ENCODE assay signal across 15 cellular contexts in genomic region chr1:207858271-207858670, GRCh38. TPM values are rescaled to one million over a fixed set of nuclear protein-coding genes. Genes with fewer than 3 reads are reported as not detected.
DNase-seq lines count a peak whose midpoint lies in the region; ATAC-seq and TF ChIP-seq lines count a peak whose summit lies in the region.
"Had no signal": no experiment of that assay in that cellular context is flagged by ENCODE, and none has a peak within 500 bp of the region (broad histone marks: within the 10 kb centered on the region; RNA-seq: fewer than 3 reads in every experiment).

No MANE protein-coding gene starts in this region.

- H3K4me3 ChIP-seq in left ventricle myocardium inferior (no peak overlapping the region), right cardiac atrium (ENCODE audit: low read length) (no peak overlapping the region), adrenal gland (no peak overlapping the region)
- H3K4me3 ChIP-seq: GM12878 had no signal

- no peaks in the 10 kb centered on the region for H3K27me3 ChIP-seq in left ventricle myocardium inferior (ENCODE audit: low read depth)
- no peaks in the 10 kb centered on the region for H3K27me3 ChIP-seq in right cardiac atrium (ENCODE audit: control insufficient read depth, insufficient read depth)
- no peaks in the 10 kb centered on the region for H3K27me3 ChIP-seq in adrenal gland

- intact Hi-C loops in left ventricle myocardium inferior (cut with micrococcal nuclease): no loop called here
- intact Hi-C loops in right cardiac atrium (cut with DNase I): no loop called here
- intact Hi-C loops in adrenal gland (cut with DNase I): no loop called here

- H3K9me3 ChIP-seq in left ventricle myocardium inferior (replicated peaks) (no peaks in the 10 kb centered on the region), right cardiac atrium (ENCODE audit: control insufficient read depth, low read length) (no peaks in the 10 kb centered on the region), adrenal gland (replicated peaks in 1 of 3) (no peaks in the 10 kb centered on the region)
- H3K9me3 ChIP-seq: Caco-2 had no signal

- no peak for ATAC-seq in right cardiac atrium
- ATAC-seq: GM12878, HCT116 had no signal

- H3K27ac ChIP-seq in left ventricle myocardium inferior (replicated peaks) (peak overlapping the region; percentile 14), right cardiac atrium (ENCODE audit: low read length) (no peak overlapping the region), adrenal gland (peak overlapping the region in 3 of 5 donors; percentile 14 to 49 (median 17))

- no peak for DNase-seq in left ventricle myocardium inferior
- no peak for DNase-seq in right cardiac atrium
- no peak for DNase-seq in adrenal gland
- DNase-seq in iris pigment epithelial cell (ENCODE audit: low read depth): peak; percentile 62
- DNase-seq in effector CD8-positive, alpha-beta T cell (lab: John Stamatoyannopoulos, UW): no peak
- no peak for DNase-seq in SIG-M5 treated with dmso at 0.1 percent for 504 hours (lab: John Stamatoyannopoulos, UW; ENCODE audit: unreplicated experiment)
- DNase-seq in cerebellar cortex (ENCODE audit: low spot score): no peak
- DNase-seq in SW 1271 (lab: John Stamatoyannopoulos, UW): no peak
- DNase-seq: 8988T, NCI-H1048, NCI-H345, NCI-H69 had no signal

- 77% methylated on average over 1 of the region's 1 CpG for WGBS in right cardiac atrium
- 37 to 59% (median 39%) methylated on average over 1 of the region's 1 CpG for WGBS in adrenal gland, 4 donors

- TF ChIP-seq CTCF in left ventricle myocardium inferior (IDR thresholded peaks at IDR 0.05; ENCODE audit: borderline replicate concordance) (no peak), adrenal gland (IDR thresholded peaks at IDR 0.05) (no peak)

- peaks cover 20% of the 10 kb centered on the region for H3K36me3 ChIP-seq in left ventricle myocardium inferior
- no peaks in the 10 kb centered on the region for H3K36me3 ChIP-seq in adrenal gland (replicated peaks in 1 of 2)

- peaks cover 92% of the 10 kb centered on the region for H3K4me1 ChIP-seq in left ventricle myocardium inferior
- peaks cover 17% of the 10 kb centered on the region for H3K4me1 ChIP-seq in right cardiac atrium (ENCODE audit: control insufficient read depth, insufficient read depth, low read length)
- peaks cover 10 to 70% of the 10 kb centered on the region in 2 donors for H3K4me1 ChIP-seq in adrenal gland (replicated peaks in 1 of 2)

- no peak for TF ChIP-seq POLR2A in adrenal gland (IDR thresholded peaks at IDR 0.05)

RNA-seq across cellular contexts. Expression of gene CD34, which starts 52.7 kb away (rescaled TPM):
- total RNA-seq in left ventricle myocardium inferior: 69.6 TPM
- total RNA-seq in right cardiac atrium: 100 to 1,000 TPM in 3 of 4 donors, 10 to 100 TPM in 1; 81.8 to 170 (median 123) TPM
- 87.4 TPM for polyA plus RNA-seq in right cardiac atrium
- total RNA-seq in adrenal gland: 10 to 100 TPM; 18.8 to 48.6 (median 30.7) TPM
- polyA plus RNA-seq in adrenal gland: 10 to 100 TPM; 13.9 to 43.7 (median 26.3) TPM
- total RNA-seq: Caco-2 had no signal
